In genomic region chrX:107577933-107578332, GRCh38 we compare ENCODE assay signal across 1 cellular context.
TF ChIP-seq lines count a peak whose summit lies in the region.

No MANE protein-coding gene starts in this region.

TF ChIP-seq in K562, 482 proteins besides CTCF, POLR2A, EP300 and RAD21 (continued from another document):
- no peak for TF ChIP-seq ZNF124 (CRISPR knock-in tag; IDR thresholded peaks at IDR 0.05)
- TF ChIP-seq ZNF766 (CRISPR knock-in tag; conservative IDR thresholded peaks at IDR 0.05) = 0 out of 2 replicates have a peak, but pooled peaks have one; percentile 26
- peak; percentile 89 for TF ChIP-seq NCOR1 (IDR thresholded peaks at IDR 0.05)
- TF ChIP-seq SMARCA4 (IDR thresholded peaks at IDR 0.05) = peak; percentile 67
- peak; percentile 96 for TF ChIP-seq CBFA2T3 (IDR thresholded peaks at IDR 0.05)
- peak; percentile 60; the same call in 1 of the 2 replicates for TF ChIP-seq SOX6 (IDR thresholded peaks at IDR 0.05)
- TF ChIP-seq ZNF778 (CRISPR knock-in tag; IDR thresholded peaks at IDR 0.05) = no peak
- peak; percentile 91 for TF ChIP-seq TCF3 (CRISPR knock-in tag; IDR thresholded peaks at IDR 0.05)
- peak in 1 of 3 experiments; percentile 22 for TF ChIP-seq YY1 (IDR thresholded peaks at IDR 0.05; ENCODE audit: borderline replicate concordance in 1 of 3, control insufficient read depth in 1 of 3, extremely low read depth in 1 of 3, insufficient read depth in 3 of 3, insufficient read length in 1 of 3, insufficient replicate concordance in 2 of 3, low read depth in 1 of 3, low read length in 2 of 3)
- TF ChIP-seq ZNF184 (CRISPR knock-in tag; IDR thresholded peaks at IDR 0.05) = no peak
- no peak for TF ChIP-seq KLF10 (CRISPR knock-in tag; IDR thresholded peaks at IDR 0.05)
- peak; percentile 43; the same call in 1 of the 2 replicates for TF ChIP-seq ZEB2 (IDR thresholded peaks at IDR 0.05)
- TF ChIP-seq TEAD4 (IDR thresholded peaks at IDR 0.05; ENCODE audit: low read length) = peak; percentile 95
- no peak for TF ChIP-seq TEAD4 (CRISPR knock-in tag; IDR thresholded peaks at IDR 0.05; ENCODE audit: borderline replicate concordance)
- TF ChIP-seq MTA2 (IDR thresholded peaks at IDR 0.05; ENCODE audit: low read depth) = peak; percentile 88
- TF ChIP-seq MECOM (CRISPR knock-in tag; IDR thresholded peaks at IDR 0.05) = peak; percentile 95
- peak; percentile 77 for TF ChIP-seq PHB2 (IDR thresholded peaks at IDR 0.05; ENCODE audit: low read depth)
- TF ChIP-seq, protein P1, sequence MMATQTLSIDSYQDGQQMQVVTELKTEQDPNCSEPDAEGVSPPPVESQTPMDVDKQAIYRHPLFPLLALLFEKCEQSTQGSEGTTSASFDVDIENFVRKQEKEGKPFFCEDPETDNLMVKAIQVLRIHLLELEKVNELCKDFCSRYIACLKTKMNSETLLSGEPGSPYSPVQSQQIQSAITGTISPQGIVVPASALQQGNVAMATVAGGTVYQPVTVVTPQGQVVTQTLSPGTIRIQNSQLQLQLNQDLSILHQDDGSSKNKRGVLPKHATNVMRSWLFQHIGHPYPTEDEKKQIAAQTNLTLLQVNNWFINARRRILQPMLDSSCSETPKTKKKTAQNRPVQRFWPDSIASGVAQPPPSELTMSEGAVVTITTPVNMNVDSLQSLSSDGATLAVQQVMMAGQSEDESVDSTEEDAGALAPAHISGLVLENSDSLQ (IDR thresholded peaks at IDR 0.05) = peak; percentile 22; the same call in 1 of the 2 replicates
- no peak for TF ChIP-seq FOXP1 (CRISPR knock-in tag; IDR thresholded peaks at IDR 0.05)
- TF ChIP-seq ARID1B (IDR thresholded peaks at IDR 0.05) = peak; percentile 94
- TF ChIP-seq DPF2 (IDR thresholded peaks at IDR 0.05) = peak; percentile 77
- peak; percentile 28; the same call in 1 of the 2 replicates for TF ChIP-seq CREB1 (IDR thresholded peaks at IDR 0.05)
- TF ChIP-seq CREB1 (CRISPR knock-in tag; IDR thresholded peaks at IDR 0.05) = no peak
- no peak for TF ChIP-seq ZBTB8A (IDR thresholded peaks at IDR 0.05; ENCODE audit: partially characterized antibody)
- TF ChIP-seq TFE3 (CRISPR knock-in tag; IDR thresholded peaks at IDR 0.05) = no peak
- peak; percentile 76 for TF ChIP-seq FOXM1 (IDR thresholded peaks at IDR 0.05; ENCODE audit: low read depth)
- no peak for TF ChIP-seq FOXM1 (CRISPR knock-in tag; IDR thresholded peaks at IDR 0.05; ENCODE audit: low read depth)
- TF ChIP-seq PML (IDR thresholded peaks at IDR 0.05; ENCODE audit: low read length) = peak; percentile 78; the same call in 1 of the 2 replicates
